33 cellular contexts compared by ENCODE assay signal in the genomic region with DNA sequence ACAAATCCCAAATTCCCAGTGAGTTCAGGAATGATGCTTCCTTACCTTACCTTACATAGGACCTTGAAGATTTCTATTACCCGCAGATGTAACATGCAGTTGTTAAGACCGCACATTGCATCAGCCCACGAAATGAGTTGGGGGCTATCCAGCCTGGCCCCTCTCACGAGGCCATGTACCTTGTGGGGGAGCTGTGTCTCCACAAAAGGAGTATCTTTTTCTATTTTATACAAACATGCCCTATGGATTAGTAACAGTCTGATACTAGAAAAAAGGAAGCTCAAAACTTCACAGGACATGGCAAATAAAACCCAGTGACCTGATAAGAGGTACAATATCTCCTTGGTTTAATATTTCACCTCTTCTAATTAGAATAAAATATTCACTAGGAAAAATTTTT.
"Had no signal": no experiment of that assay in that cellular context is flagged by ENCODE, and none has a peak within 500 bp of the region (broad histone marks: within the 10 kb centered on the region; RNA-seq: fewer than 3 reads in every experiment).

No MANE protein-coding gene starts in this region.

- H3K27me3 Mint-ChIP-seq: activated B cell treated with CpG ODN at 0.5 μM for 24 hours; activated CD4-positive, alpha-beta memory T cell treated with anti-CD3 and anti-CD28 coated beads for 36 hours; activated CD4-positive, alpha-beta T cell treated with anti-CD3 and anti-CD28 coated beads, Interleukin-2, amount 10 ng/mL, durations not matched to agents 24 days and 14 days; activated CD8-positive, alpha-beta T cell treated with anti-CD3 and anti-CD28 coated beads for 36 hours; activated naive CD8-positive, alpha-beta T cell treated with anti-CD3 and anti-CD28 coated beads for 36 hours had no signal

- H3K36me3 Mint-ChIP-seq: activated CD4-positive, alpha-beta memory T cell treated with anti-CD3 and anti-CD28 coated beads for 36 hours; activated naive CD8-positive, alpha-beta T cell treated with anti-CD3 and anti-CD28 coated beads for 36 hours had no signal

- H3K27ac ChIP-seq: adrenal gland, body of pancreas, brain microvascular endothelial cell, breast epithelium, VCaP had no signal

- H3K4me1 ChIP-seq: body of pancreas, breast epithelium had no signal

- H3K9me3 ChIP-seq: adrenal gland, body of pancreas, breast epithelium had no signal

- H3K27ac Mint-ChIP-seq: activated B cell treated with CpG ODN at 0.5 μM for 24 hours; activated CD4-positive, alpha-beta memory T cell treated with anti-CD3 and anti-CD28 coated beads for 36 hours; activated CD4-positive, alpha-beta T cell treated with anti-CD3 and anti-CD28 coated beads, Interleukin-2, amount 10 ng/mL, durations not matched to agents 24 days and 14 days; activated CD8-positive, alpha-beta T cell treated with anti-CD3 and anti-CD28 coated beads for 36 hours; activated naive CD4-positive, alpha-beta T cell treated with anti-CD3 and anti-CD28 coated beads for 36 hours; activated naive CD4-positive, alpha-beta T cell treated with anti-CD3 and anti-CD28 coated beads, Interleukin-2, amount 50 U/mL, for 72 hours; activated naive CD8-positive, alpha-beta T cell treated with anti-CD3 and anti-CD28 coated beads for 36 hours; activated T-cell treated with anti-CD3 and anti-CD28 coated beads, Interleukin-2, amount 50 U/mL, for 72 hours; activated T-helper 1 cell treated with anti-CD3 and anti-CD28 coated beads, Interleukin-12 subunit alpha, Interleukin-12 subunit beta, Interleukin-2, Interleukin-4 antibody, amounts not matched to agents 30 ng/mL and 10 ng/mL and 1 ng/mL, durations not matched to agents 14 hours and 24 hours and 36 hours; activated T-helper 17 cell treated with anti-CD3 and anti-CD28 coated beads, Interleukin-2, amount 50 U/mL, for 72 hours; T-helper 1 cell treated with Interleukin-12 subunit alpha and Interleukin-12 subunit beta and Interleukin-4 antibody, amounts not matched to agents 30 μg/mL and 1 μg/mL, for 36 hours; T-helper 2 cell treated with Interferon-gamma antibody and Interleukin-4, amounts not matched to agents 5 μg/mL and 100 μg/mL, for 36 hours had no signal

- H3K4me3 Mint-ChIP-seq: activated B cell treated with CpG ODN at 0.5 μM for 24 hours; activated CD4-positive, alpha-beta memory T cell treated with anti-CD3 and anti-CD28 coated beads for 36 hours; activated CD4-positive, alpha-beta T cell treated with anti-CD3 and anti-CD28 coated beads, Interleukin-2, amount 10 ng/mL, durations not matched to agents 24 days and 14 days; activated CD8-positive, alpha-beta T cell treated with anti-CD3 and anti-CD28 coated beads for 36 hours; activated naive CD4-positive, alpha-beta T cell treated with anti-CD3 and anti-CD28 coated beads for 36 hours; activated naive CD8-positive, alpha-beta T cell treated with anti-CD3 and anti-CD28 coated beads for 36 hours; activated T-cell treated with anti-CD3 and anti-CD28 coated beads, Interleukin-2, amount 50 U/mL, for 4 hours; activated T-cell treated with anti-CD3 and anti-CD28 coated beads, Interleukin-2, amount 50 U/mL, for 72 hours; activated T-helper 1 cell treated with anti-CD3 and anti-CD28 coated beads, Interleukin-12 subunit alpha, Interleukin-12 subunit beta, Interleukin-2, Interleukin-4 antibody, amounts not matched to agents 30 ng/mL and 10 ng/mL and 1 ng/mL, durations not matched to agents 14 hours and 24 hours and 36 hours; activated T-helper 17 cell treated with anti-CD3 and anti-CD28 coated beads, Interleukin-2, amount 50 U/mL, for 72 hours; T-helper 1 cell treated with Interleukin-12 subunit alpha and Interleukin-12 subunit beta and Interleukin-4 antibody, amounts not matched to agents 30 μg/mL and 1 μg/mL, for 36 hours; T-helper 2 cell treated with Interferon-gamma antibody and Interleukin-4, amounts not matched to agents 5 μg/mL and 100 μg/mL, for 36 hours had no signal

- H3K27me3 ChIP-seq: adrenal gland, body of pancreas, brain microvascular endothelial cell, breast epithelium had no signal

- H3K36me3 ChIP-seq: adrenal gland, brain microvascular endothelial cell, breast epithelium had no signal

- H3K4me3 ChIP-seq: adrenal gland, body of pancreas, breast epithelium had no signal

- DNase-seq: activated B cell treated with CpG ODN at 0.5 μM for 24 hours; activated CD4-positive, alpha-beta memory T cell treated with anti-CD3 and anti-CD28 coated beads for 36 hours; activated CD4-positive, alpha-beta T cell treated with anti-CD3 and anti-CD28 coated beads for 4 hours; activated CD4-positive, alpha-beta T cell treated with anti-CD3 and anti-CD28 coated beads, Interleukin-2, amount 10 ng/mL, durations not matched to agents 24 days and 14 days; activated CD4-positive, alpha-beta T cell treated with anti-CD3 and anti-CD28 coated beads, Interleukin-2, amount 50 U/mL, for 1 hour; activated CD4-positive, alpha-beta T cell treated with anti-CD3 and anti-CD28 coated beads, Interleukin-2, amount 50 U/mL, for 4 hours; activated CD4-positive, CD25-positive, alpha-beta regulatory T cell treated with anti-CD3 and anti-CD28 coated beads, Interleukin-2, amount 50 U/mL, for 72 hours; activated CD8-positive, alpha-beta memory T cell treated with anti-CD3 and anti-CD28 coated beads, Interleukin-2, amount 50 U/mL, for 4 hours; activated CD8-positive, alpha-beta T cell treated with anti-CD3 and anti-CD28 coated beads for 36 hours; activated gamma-delta T cell; activated naive CD4-positive, alpha-beta T cell treated with anti-CD3 and anti-CD28 coated beads for 36 hours; activated naive CD4-positive, alpha-beta T cell treated with anti-CD3 and anti-CD28 coated beads, Interleukin-2, amount 50 U/mL, for 16 hours; activated naive CD8-positive, alpha-beta T cell treated with anti-CD3 and anti-CD28 coated beads for 36 hours; activated T-cell treated with anti-CD3 and anti-CD28 coated beads for 4 hours; activated T-cell treated with anti-CD3 and anti-CD28 coated beads, Interleukin-2, amount 50 U/mL, for 1 hour; activated T-cell treated with anti-CD3 and anti-CD28 coated beads, Interleukin-2, amount 50 U/mL, for 4 hours; activated T-cell treated with anti-CD3 and anti-CD28 coated beads, Interleukin-2, amount 50 U/mL, for 72 hours; adrenal gland; amniotic stem cell; aorta; body of pancreas; brain microvascular endothelial cell; central memory CD4-positive, alpha-beta T cell; T-helper 1 cell; T-helper 2 cell; T-helper 9 cell had no signal

- ATAC-seq: activated CD8-positive, alpha-beta T cell treated with anti-CD3 and anti-CD28 coated beads for 36 hours; activated naive CD4-positive, alpha-beta T cell treated with anti-CD3 and anti-CD28 coated beads, Interleukin-2, amount 50 U/mL, for 72 hours; activated T-cell treated with anti-CD3 and anti-CD28 coated beads, Interleukin-2, amount 50 U/mL, for 4 hours; activated T-cell treated with anti-CD3 and anti-CD28 coated beads, Interleukin-2, amount 50 U/mL, for 72 hours; activated T-helper 17 cell treated with anti-CD3 and anti-CD28 coated beads, Interleukin-2, amount 50 U/mL, for 72 hours; body of pancreas had no signal

- H3K4me1 Mint-ChIP-seq: activated T-helper 17 cell treated with anti-CD3 and anti-CD28 coated beads, Interleukin-2, amount 50 U/mL, for 72 hours had no signal

- H3K9me3 Mint-ChIP-seq: activated B cell treated with CpG ODN at 0.5 μM for 24 hours; activated CD4-positive, alpha-beta memory T cell treated with anti-CD3 and anti-CD28 coated beads for 36 hours; activated CD8-positive, alpha-beta T cell treated with anti-CD3 and anti-CD28 coated beads for 36 hours; activated naive CD4-positive, alpha-beta T cell treated with anti-CD3 and anti-CD28 coated beads for 36 hours; activated naive CD8-positive, alpha-beta T cell treated with anti-CD3 and anti-CD28 coated beads for 36 hours; activated T-cell treated with anti-CD3 and anti-CD28 coated beads, Interleukin-2, amount 50 U/mL, for 4 hours; activated T-helper 17 cell treated with anti-CD3 and anti-CD28 coated beads, Interleukin-2, amount 50 U/mL, for 72 hours had no signal
